18 cellular contexts compared by ENCODE assay signal in genomic region chr5:113232667-113233066, GRCh38.
A peak's percentile ranks its signal among the peaks of the same experiment; 100 is the strongest.
DNase-seq lines count a peak whose midpoint lies in the region; ATAC-seq and TF ChIP-seq lines count a peak whose summit lies in the region.
"Had no signal": no experiment of that assay in that cellular context is flagged by ENCODE, and none has a peak within 500 bp of the region (broad histone marks: within the 10 kb centered on the region; RNA-seq: fewer than 3 reads in every experiment).

No MANE protein-coding gene starts in this region.

- TF ChIP-seq CTCF in right atrium auricular region (IDR thresholded peaks at IDR 0.05) (no peak), MCF 10A (IDR thresholded peaks at IDR 0.05; ENCODE audit: unreplicated experiment) (no peak), thyroid gland (IDR thresholded peaks at IDR 0.05) (no peak), CD14-positive monocyte (IDR thresholded peaks at IDR 0.05) (no peak)

- H3K4me3 ChIP-seq in right atrium auricular region = no peak overlapping the region
- no peak overlapping the region for H3K4me3 ChIP-seq in right cardiac atrium (ENCODE audit: low read length)
- no peak overlapping the region for H3K4me3 ChIP-seq in thyroid gland (replicated peaks in 1 of 3)
- H3K4me3 ChIP-seq: cardiac muscle cell, hepatocyte had no signal

- H3K36me3 ChIP-seq in right atrium auricular region (no peaks in the 10 kb centered on the region), thyroid gland (no peaks in the 10 kb centered on the region)
- H3K36me3 ChIP-seq: cardiac muscle cell had no signal

- POLR2A ChIA-PET in MCF 10A (lab: Yijun Ruan, JAX) = interaction anchor here (0.9 to 5.5 kb wide), 10 partner anchors 11 to 112 kb away, joined by 3 to 41 read pairs (median 4); no protein-coding TSS in a partner anchor

- H3K4me1 Mint-ChIP-seq in MCF 10A (ENCODE audit: insufficient read depth, unreplicated experiment) (peaks cover 43% of the 10 kb centered on the region), CD14-positive monocyte (no peaks in the 10 kb centered on the region)
- H3K4me1 Mint-ChIP-seq in activated T-cell treated with anti-CD3 and anti-CD28 coated beads, Interleukin-2, amount 50 U/mL, for 24 hours (ENCODE audit: low read depth) = peaks cover 16% of the 10 kb centered on the region

- H3K4me1 ChIP-seq in right atrium auricular region (peaks cover 0 to 55% of the 10 kb centered on the region in 2 donors), right cardiac atrium (ENCODE audit: control insufficient read depth, insufficient read depth, low read length) (peaks cover 11% of the 10 kb centered on the region), thyroid gland (no peaks in the 10 kb centered on the region)

- CTCF ChIA-PET in MCF 10A (lab: Yijun Ruan, JAX) = interaction anchor here (0.6 to 1.2 kb wide), 2 partner anchors 32 to 238 kb away, joined by 3 read pairs; no protein-coding TSS in a partner anchor

- H3K9me3 Mint-ChIP-seq in MCF 10A (ENCODE audit: unreplicated experiment) (no peaks in the 10 kb centered on the region), CD14-positive monocyte (peaks cover 0 to 2% (median 0%) of the 10 kb centered on the region in 7 donors)
- no peaks in the 10 kb centered on the region for H3K9me3 Mint-ChIP-seq in activated T-cell treated with anti-CD3 and anti-CD28 coated beads, Interleukin-2, amount 50 U/mL, for 24 hours
- H3K9me3 Mint-ChIP-seq: CD8-positive, alpha-beta memory T cell; neural crest cell; WTC11 had no signal

- H3K27me3 Mint-ChIP-seq in MCF 10A (ENCODE audit: insufficient read depth, unreplicated experiment) (no peaks in the 10 kb centered on the region), CD14-positive monocyte (ENCODE audit: low read depth in 3 of 3) (peaks cover 10 to 17% (median 15%) of the 10 kb centered on the region in 3 donors)
- peaks cover under 1% of the 10 kb centered on the region for H3K27me3 Mint-ChIP-seq in activated T-cell treated with anti-CD3 and anti-CD28 coated beads, Interleukin-2, amount 50 U/mL, for 24 hours

- 40% methylated on average over 2 of the region's 2 CpGs for WGBS in right cardiac atrium
- WGBS in thyroid gland, 2 donors = 21 to 32% methylated on average over 2 of the region's 2 CpGs

- no TSS peak for BruUV-seq in MCF 10A (replicated peaks; lab: Mats Ljungman, UMichigan)

- DNase-seq in Right ventricle myocardium inferior (ENCODE audit: missing footprints) = no peak
- DNase-seq in right atrium auricular region (ENCODE audit: low spot score) = no peak
- peak; percentile 60 for DNase-seq in MCF 10A (ENCODE audit: unreplicated experiment)
- peak in 2 of 3 donors; percentile 22 to 76 for DNase-seq in right cardiac atrium
- DNase-seq in thyroid gland = peak; percentile 60 to 75
- DNase-seq in activated T-cell treated with anti-CD3 and anti-CD28 coated beads, Interleukin-2, amount 50 U/mL, for 24 hours = no peak
- DNase-seq in CD14-positive monocyte (ENCODE audit: low spot score) = no peak
- DNase-seq: activated naive CD4-positive, alpha-beta T cell treated with anti-CD3 and anti-CD28 coated beads, Interleukin-2, amount 50 U/mL, for 16 hours; CD8-positive, alpha-beta memory T cell; GF-D8; GOT3; KBM-7; NCI-H1694 had no signal

- peak overlapping the region in 1 of 2 donors; percentile 28 for H3K27ac ChIP-seq in right atrium auricular region
- no peak overlapping the region for H3K27ac ChIP-seq in right cardiac atrium (ENCODE audit: low read length)
- no peak overlapping the region for H3K27ac ChIP-seq in thyroid gland
- H3K27ac ChIP-seq: cardiac muscle cell, hepatocyte had no signal

- H3K4me3 Mint-ChIP-seq in MCF 10A (ENCODE audit: unreplicated experiment) (no peak overlapping the region), CD14-positive monocyte (no peak overlapping the region)
- H3K4me3 Mint-ChIP-seq in activated T-cell treated with anti-CD3 and anti-CD28 coated beads, Interleukin-2, amount 50 U/mL, for 24 hours = no peak overlapping the region
- H3K4me3 Mint-ChIP-seq: CD8-positive, alpha-beta memory T cell; neural crest cell; WTC11 had no signal

- ATAC-seq in Right ventricle myocardium inferior (peak; percentile 56), right cardiac atrium (peak; percentile 56 to 66), GM18520 (IDR thresholded peaks at IDR 0.05; ENCODE audit: unreplicated experiment) (no peak)
- ATAC-seq: WTC11 had no signal

- no peak for TF ChIP-seq POLR2A in thyroid gland (IDR thresholded peaks at IDR 0.05)

- H3K9me3 ChIP-seq in right atrium auricular region (no peaks in the 10 kb centered on the region), right cardiac atrium (ENCODE audit: control insufficient read depth, low read length) (no peaks in the 10 kb centered on the region), thyroid gland (no peaks in the 10 kb centered on the region)

- no peaks in the 10 kb centered on the region for H3K36me3 Mint-ChIP-seq in MCF 10A (ENCODE audit: insufficient read depth, unreplicated experiment)
- H3K36me3 Mint-ChIP-seq in activated T-cell treated with anti-CD3 and anti-CD28 coated beads, Interleukin-2, amount 50 U/mL, for 24 hours (ENCODE audit: low read depth) = no peaks in the 10 kb centered on the region
- H3K36me3 Mint-ChIP-seq in CD14-positive monocyte = no peaks in the 10 kb centered on the region
- H3K36me3 Mint-ChIP-seq: WTC11 had no signal

- intact Hi-C loops in Right ventricle myocardium inferior (cut with DNase I) = no loop called here
- intact Hi-C loops in MCF 10A (cut with micrococcal nuclease) = no loop called here
- intact Hi-C loops in right cardiac atrium (cut with DNase I) = no loop called here
- intact Hi-C loops in thyroid gland (cut with DNase I) = no loop called here
- intact Hi-C loops in CD14-positive monocyte (cut with micrococcal nuclease) = no loop called here

- H3K27ac Mint-ChIP-seq in MCF 10A (ENCODE audit: low read depth, unreplicated experiment) (no peak overlapping the region), CD14-positive monocyte (no peak overlapping the region)
- H3K27ac Mint-ChIP-seq in activated T-cell treated with anti-CD3 and anti-CD28 coated beads, Interleukin-2, amount 50 U/mL, for 24 hours = no peak overlapping the region
- H3K27ac Mint-ChIP-seq: CD8-positive, alpha-beta memory T cell; WTC11 had no signal

- H3K27me3 ChIP-seq in right atrium auricular region (no peaks in the 10 kb centered on the region), right cardiac atrium (ENCODE audit: control insufficient read depth, insufficient read depth) (no peaks in the 10 kb centered on the region), thyroid gland (no peaks in the 10 kb centered on the region)
- H3K27me3 ChIP-seq: cardiac muscle cell, hepatocyte had no signal

Comparison
In these comparisons a context has a peak if more than half of its experiments do, and no peak if none do; other contexts are left out.
1. DNase-seq: peak in MCF 10A (single experiment), right cardiac atrium (2 of 3) and thyroid gland (2 of 2); none in Right ventricle myocardium inferior (single experiment), right atrium auricular region (single experiment), activated T-cell treated with anti-CD3 and anti-CD28 coated beads, Interleukin-2, amount 50 U/mL, for 24 hours (single experiment) and CD14-positive monocyte (single experiment).